Comparison of ENCODE assay signal across 28 cellular contexts in genomic region chr2:136994793-136995192, GRCh38.
"Had no signal": no experiment of that assay in that cellular context is flagged by ENCODE, and none has a peak within 500 bp of the region (broad histone marks: within the 10 kb centered on the region; RNA-seq: fewer than 3 reads in every experiment).

No MANE protein-coding gene starts in this region.

- H3K27ac ChIP-seq: stomach, suprapubic skin, testis, thoracic aorta, thyroid gland, tibial artery, tibial nerve, transverse colon, upper lobe of left lung, upper lobe of right lung, uterus, vagina had no signal

- DNase-seq: stimulated activated CD4-positive, alpha-beta T cell treated with anti-CD3 and anti-CD28 coated beads, Interleukin-2, amount 100 ng/mL, for 48 hours; stimulated activated CD4-positive, alpha-beta T cell treated with anti-CD3 and anti-CD28 coated beads, Interleukin-4, amount 100 ng/mL, for 1 hour; stimulated activated CD4-positive, alpha-beta T cell treated with anti-CD3 and anti-CD28 coated beads, Interleukin-4, amount 100 ng/mL, for 24 hours; stimulated activated CD4-positive, alpha-beta T cell treated with anti-CD3 and anti-CD28 coated beads, Interleukin-4, amount 100 ng/mL, for 4 hours; stimulated activated CD8-positive, alpha-beta memory T cell treated with anti-CD3 and anti-CD28 coated beads, Interleukin-4, amount 100 ng/mL, for 48 hours; stimulated activated naive B cell treated with anti-CD40 and anti-IgM and Interleukin-4, amounts not matched to agents 10 μg/mL and 1 μg/mL and 100 μg/mL, for 72 hours; stimulated activated naive CD4-positive, alpha-beta T cell; stimulated activated naive CD4-positive, alpha-beta T cell treated with Interleukin-2 at 50 U/mL for 16 hours; stimulated activated naive CD8-positive, alpha-beta T cell treated with anti-CD3 and anti-CD28 coated beads, Interleukin-15, amount 100 ng/mL, for 72 hours; stimulated activated naive CD8-positive, alpha-beta T cell treated with anti-CD3 and anti-CD28 coated beads, Interleukin-15, Interleukin-2, amounts not matched to agents 100 U/mL and 50 U/mL, for 24 hours; stomach; substantia nigra; testis; thyroid gland; tibial artery; transverse colon; trophoblast cell; upper lobe of right lung; uterus had no signal

- FAIRE-seq: urothelium cell line had no signal

- ATAC-seq: stimulated activated memory B cell treated with anti-CD40 and anti-IgM and Interleukin-4, amounts not matched to agents 10 μg/mL and 1 μg/mL and 100 μg/mL, for 72 hours; stimulated activated naive B cell treated with anti-CD40 and anti-IgM and Interleukin-4, amounts not matched to agents 10 μg/mL and 1 μg/mL and 100 μg/mL, for 72 hours; stimulated activated naive CD8-positive, alpha-beta T cell treated with anti-CD3 and anti-CD28 coated beads, Interleukin-15, amount 100 ng/mL, for 72 hours; stimulated activated naive CD8-positive, alpha-beta T cell treated with anti-CD3 and anti-CD28 coated beads, Interleukin-15, Interleukin-2, amounts not matched to agents 100 U/mL and 50 U/mL, for 24 hours; upper lobe of right lung had no signal

- H3K4me1 Mint-ChIP-seq: stimulated activated memory B cell treated with anti-CD40 and anti-IgM and Interleukin-4, amounts not matched to agents 10 μg/mL and 1 μg/mL and 100 μg/mL, for 72 hours; stimulated activated naive B cell treated with anti-CD40 and anti-IgM and Interleukin-4, amounts not matched to agents 10 μg/mL and 1 μg/mL and 100 μg/mL, for 72 hours; stimulated activated naive CD8-positive, alpha-beta T cell treated with anti-CD3 and anti-CD28 coated beads, Interleukin-15, amount 100 ng/mL, for 72 hours had no signal

- H3K4me3 ChIP-seq: stomach, suprapubic skin, testis, thoracic aorta, thyroid gland, tibial artery, tibial nerve, transverse colon, upper lobe of left lung, upper lobe of right lung, uterus, vagina had no signal

- H3K9me3 ChIP-seq: stomach, suprapubic skin, testis, thoracic aorta, thyroid gland, tibial artery, tibial nerve, transverse colon, upper lobe of left lung, upper lobe of right lung, uterus, vagina had no signal

- H3K36me3 ChIP-seq: stomach, suprapubic skin, thoracic aorta, thyroid gland, tibial artery, tibial nerve, transverse colon, upper lobe of left lung, upper lobe of right lung, uterus, vagina had no signal

- H3K27ac Mint-ChIP-seq: stimulated activated memory B cell treated with anti-CD40 and anti-IgM and Interleukin-4, amounts not matched to agents 10 μg/mL and 1 μg/mL and 100 μg/mL, for 72 hours; stimulated activated naive B cell treated with anti-CD40 and anti-IgM and Interleukin-4, amounts not matched to agents 10 μg/mL and 1 μg/mL and 100 μg/mL, for 72 hours; stimulated activated naive CD8-positive, alpha-beta T cell treated with anti-CD3 and anti-CD28 coated beads, Interleukin-15, amount 100 ng/mL, for 72 hours; stimulated activated naive CD8-positive, alpha-beta T cell treated with anti-CD3 and anti-CD28 coated beads, Interleukin-15, Interleukin-2, amounts not matched to agents 100 ng/mL and 50 ng/mL, for 24 hours; type B pancreatic cell had no signal

- H3K36me3 Mint-ChIP-seq: stimulated activated memory B cell treated with anti-CD40 and anti-IgM and Interleukin-4, amounts not matched to agents 10 μg/mL and 1 μg/mL and 100 μg/mL, for 72 hours; stimulated activated naive B cell treated with anti-CD40 and anti-IgM and Interleukin-4, amounts not matched to agents 10 μg/mL and 1 μg/mL and 100 μg/mL, for 72 hours; type B pancreatic cell had no signal

- H3K27me3 ChIP-seq: stomach, suprapubic skin, testis, thyroid gland, tibial artery, tibial nerve, transverse colon, upper lobe of left lung, upper lobe of right lung, uterus, vagina had no signal

- H3K4me1 ChIP-seq: stomach, suprapubic skin, testis, thyroid gland, tibial artery, tibial nerve, transverse colon, upper lobe of left lung, upper lobe of right lung, uterus, vagina had no signal

- H3K4me3 Mint-ChIP-seq: stimulated activated memory B cell treated with anti-CD40 and anti-IgM and Interleukin-4, amounts not matched to agents 10 μg/mL and 1 μg/mL and 100 μg/mL, for 72 hours; stimulated activated naive B cell treated with anti-CD40 and anti-IgM and Interleukin-4, amounts not matched to agents 10 μg/mL and 1 μg/mL and 100 μg/mL, for 72 hours; stimulated activated naive CD8-positive, alpha-beta T cell treated with anti-CD3 and anti-CD28 coated beads, Interleukin-15, amount 100 ng/mL, for 72 hours; stimulated activated naive CD8-positive, alpha-beta T cell treated with anti-CD3 and anti-CD28 coated beads, Interleukin-15, Interleukin-2, amounts not matched to agents 100 ng/mL and 50 ng/mL, for 24 hours; type B pancreatic cell had no signal

- H3K9me3 Mint-ChIP-seq: stimulated activated memory B cell treated with anti-CD40 and anti-IgM and Interleukin-4, amounts not matched to agents 10 μg/mL and 1 μg/mL and 100 μg/mL, for 72 hours; stimulated activated naive B cell treated with anti-CD40 and anti-IgM and Interleukin-4, amounts not matched to agents 10 μg/mL and 1 μg/mL and 100 μg/mL, for 72 hours; stimulated activated naive CD8-positive, alpha-beta T cell treated with anti-CD3 and anti-CD28 coated beads, Interleukin-15, amount 100 ng/mL, for 72 hours; stimulated activated naive CD8-positive, alpha-beta T cell treated with anti-CD3 and anti-CD28 coated beads, Interleukin-15, Interleukin-2, amounts not matched to agents 100 ng/mL and 50 ng/mL, for 24 hours; type B pancreatic cell had no signal
